8 cellular contexts compared by ENCODE assay signal in genomic region chr6:133973109-133973971, GRCh38. TPM values are rescaled to one million over a fixed set of nuclear protein-coding genes. Genes with fewer than 3 reads are reported as not detected.
DNase-seq lines count a peak whose midpoint lies in the region; ATAC-seq and TF ChIP-seq lines count a peak whose summit lies in the region.

No MANE protein-coding gene starts in this region.

- POLR2A ChIA-PET in AG04450 (lab: Yijun Ruan, JAX), result interaction anchor here (1.0 kb wide), 1 partner anchor 91 kb away, joined by 4 read pairs; no protein-coding TSS in a partner anchor

- H3K9ac ChIP-seq in adipocyte (ENCODE audit: low read length) (no peak overlapping the region), iPS-18a (ENCODE audit: low read length) (no peak overlapping the region)

- DNase-seq in AG04450 (ENCODE audit: low read depth, low spot score) (peak; percentile 42), NCI-H2171 treated with DMSO at 0.1 percent for 48 hours (lab: John Stamatoyannopoulos, UW) (peak; percentile 73), adipocyte (ENCODE audit: low read depth) (peak; percentile 88), stromal cell of bone marrow (ENCODE audit: low read depth) (peak; percentile 46), COLO668 (lab: John Stamatoyannopoulos, UW; ENCODE audit: unreplicated experiment) (no peak)

- H3K4me3 ChIP-seq in AG04450 (ENCODE audit: low read depth, low read length) (no peak overlapping the region), GM12875 (ENCODE audit: low read depth, low read length) (no peak overlapping the region), adipocyte (ENCODE audit: low read length) (no peak overlapping the region), iPS-18a (ENCODE audit: low read length) (no peak overlapping the region)

- H3K27ac ChIP-seq in AG04450 (ENCODE audit: low read depth, low read length), result no peak overlapping the region
- peak overlapping the region; percentile 51 for H3K27ac ChIP-seq in iPS-18a (ENCODE audit: low read length)

- no peaks in the 10 kb centered on the region for H3K9me3 ChIP-seq in AG04450 (ENCODE audit: control insufficient read depth, insufficient read depth, low read length)
- no peaks in the 10 kb centered on the region for H3K9me3 ChIP-seq in adipocyte (ENCODE audit: control insufficient read depth, low read length)
- no peaks in the 10 kb centered on the region for H3K9me3 ChIP-seq in iPS-18a (ENCODE audit: control insufficient read depth, low read depth, low read length)

- CTCF ChIA-PET in AG04450 (lab: Charles Lee), result interaction anchor here (0.6 to 6.6 kb wide), 50 partner anchors 9 to 991 kb away, joined by 3 to 172 read pairs (median 6); partner anchors contain the start of genes SLC2A12 and TBPL1

- TF ChIP-seq CTCF in AG04450 (IDR thresholded peaks at IDR 0.05; ENCODE audit: low read depth, low read length) (peak; percentile 73), GM12875 (IDR thresholded peaks at IDR 0.05; ENCODE audit: borderline replicate concordance, insufficient read depth, low read depth, low read length) (peak; percentile 39; the same call in 1 of the 2 replicates)

- H3K27me3 ChIP-seq in AG04450 (ENCODE audit: control insufficient read depth, insufficient read depth, low read length) (no peaks in the 10 kb centered on the region), adipocyte (replicated peaks; ENCODE audit: control insufficient read depth, insufficient read depth, low read length) (no peaks in the 10 kb centered on the region), iPS-18a (ENCODE audit: control insufficient read depth, insufficient read depth, low read length) (no peaks in the 10 kb centered on the region)

- no peaks in the 10 kb centered on the region for H3K36me3 ChIP-seq in adipocyte (ENCODE audit: control insufficient read depth, insufficient read depth, low read length, severe bottlenecking)
- H3K36me3 ChIP-seq in iPS-18a (ENCODE audit: control insufficient read depth, low read depth, low read length), result no peaks in the 10 kb centered on the region

- ATAC-seq in HG03103 (IDR thresholded peaks at IDR 0.05; ENCODE audit: low read depth, unreplicated experiment), result peak; percentile 57

- H3K4me1 ChIP-seq in adipocyte (ENCODE audit: control insufficient read depth, insufficient read depth, low read length) (peaks cover 17% of the 10 kb centered on the region), iPS-18a (ENCODE audit: control insufficient read depth, low read depth, low read length) (peaks cover 29% of the 10 kb centered on the region)

RNA-seq across cellular contexts. Expression of gene TBPL1, which starts 20.3 kb away (rescaled TPM):
- polyA plus RNA-seq in AG04450 (2011; rRNA removed), result 54.1 and 71.2 TPM in 2 replicates
- polyA minus RNA-seq in AG04450 (2011; rRNA and poly(A)+ RNA removed), result 8.5 and 14.8 TPM in 2 replicates
